ENCODE assay signal across 15 cellular contexts in the genomic region with DNA sequence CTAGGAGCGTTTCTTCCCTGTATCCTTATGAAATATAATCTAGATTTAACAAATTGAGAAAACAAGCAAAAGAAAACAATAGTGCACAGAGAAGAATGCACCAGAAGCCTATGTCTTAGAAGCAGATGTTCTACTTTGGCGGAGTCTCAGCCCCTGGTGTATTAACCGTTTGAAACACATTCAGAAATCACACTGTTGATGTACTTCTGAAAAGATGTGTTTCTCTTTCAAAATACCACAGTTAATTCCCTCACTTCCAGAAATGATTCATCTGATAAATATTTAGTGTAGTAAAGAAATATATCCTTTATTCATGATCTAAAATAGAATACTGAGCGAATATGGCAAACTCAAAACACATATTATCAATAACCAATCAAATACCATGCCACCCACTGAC.
A peak's percentile ranks its signal among the peaks of the same experiment; 100 is the strongest.
DNase-seq lines count a peak whose midpoint lies in the region; ATAC-seq and TF ChIP-seq lines count a peak whose summit lies in the region.
"Had no signal": no experiment of that assay in that cellular context is flagged by ENCODE, and none has a peak within 500 bp of the region (broad histone marks: within the 10 kb centered on the region; RNA-seq: fewer than 3 reads in every experiment).

No MANE protein-coding gene starts in this region.

- H3K4me1 ChIP-seq in psoas muscle, result peaks cover 20% of the 10 kb centered on the region

- no peak for ATAC-seq in psoas muscle
- ATAC-seq in HG02678 (IDR thresholded peaks at IDR 0.05; ENCODE audit: unreplicated experiment), result no peak

- peak overlapping the region; percentile 46 for H3K27ac ChIP-seq in psoas muscle
- H3K27ac ChIP-seq: epithelial cell of prostate, pancreas had no signal

- WGBS in psoas muscle, 3 donors, result 44 to 70% (median 48%) methylated on average over 4 of the region's 4 CpGs

- H3K36me3 ChIP-seq in psoas muscle (ENCODE audit: insufficient read depth in 1 of 2, low read depth in 1 of 2), result no peaks in the 10 kb centered on the region
- H3K36me3 ChIP-seq: pancreas, upper lobe of left lung had no signal

- no peaks in the 10 kb centered on the region for H3K27me3 ChIP-seq in psoas muscle (ENCODE audit: insufficient read depth in 3 of 3, low read length in 2 of 3)
- H3K27me3 ChIP-seq: pancreas, upper lobe of left lung had no signal

- intact Hi-C loops in psoas muscle (cut with DNase I), result no loop called here

- H3K4me3 ChIP-seq in AG10803 (ENCODE audit: low read length) (peak overlapping the region; percentile 1; the same call in 1 of the 2 replicates), fibroblast of mammary gland (ENCODE audit: control insufficient read depth, low read depth, low read length) (no peak overlapping the region), psoas muscle (no peak overlapping the region)
- H3K4me3 ChIP-seq: pancreas, upper lobe of left lung had no signal

- no peaks in the 10 kb centered on the region for H3K9me3 ChIP-seq in psoas muscle
- H3K9me3 ChIP-seq: Caco-2, pancreas, upper lobe of left lung had no signal

- no peak for TF ChIP-seq CTCF in AG10803 (conservative IDR thresholded peaks at IDR 0.05; ENCODE audit: low read length)
- TF ChIP-seq CTCF in fibroblast of mammary gland (conservative IDR thresholded peaks at IDR 0.05; ENCODE audit: control insufficient read depth, insufficient read depth, low read depth, low read length), result no peak
- TF ChIP-seq CTCF in psoas muscle (IDR thresholded peaks at IDR 0.05), result no peak

- DNase-seq in AG10803 (ENCODE audit: low read depth) (peak; percentile 82), M059J (ENCODE audit: low read depth) (peak; percentile 40), fibroblast of mammary gland (ENCODE audit: low read depth) (peak; percentile 95), psoas muscle (no peak), NCI-H1694 (lab: John Stamatoyannopoulos, UW) (no peak), DMS 273 (lab: John Stamatoyannopoulos, UW; ENCODE audit: unreplicated experiment) (no peak)
- no peak for DNase-seq in activated naive CD4-positive, alpha-beta T cell treated with anti-CD3 and anti-CD28 coated beads, Interleukin-2, amount 50 U/mL, for 16 hours
- DNase-seq: activated CD4-positive, alpha-beta T cell treated with anti-CD3 and anti-CD28 coated beads, Interleukin-2, amount 50 U/mL, for 4 hours; Caco-2; left cardiac atrium; NCI-H146; pancreas; upper lobe of left lung had no signal

Comparison
In these comparisons a context has a peak if more than half of its experiments do, and no peak if none do; other contexts are left out.
1. DNase-seq: peak in AG10803 (single experiment), M059J (single experiment) and fibroblast of mammary gland (single experiment); none in psoas muscle (0 of 2), NCI-H1694 (single experiment), activated naive CD4-positive, alpha-beta T cell treated with anti-CD3 and anti-CD28 coated beads, Interleukin-2, amount 50 U/mL, for 16 hours (single experiment) and DMS 273 (single experiment).